Comparison of ENCODE assay signal across 19 cellular contexts in genomic region chr9:137051145-137051724, GRCh38. TPM values are rescaled to one million over a fixed set of nuclear protein-coding genes. Genes with fewer than 3 reads are reported as not detected.
A peak's percentile ranks its signal among the peaks of the same experiment; 100 is the strongest.
DNase-seq lines count a peak whose midpoint lies in the region; FAIRE-seq and TF ChIP-seq lines count a peak whose summit lies in the region.
"Had no signal": no experiment of that assay in that cellular context is flagged by ENCODE, and none has a peak within 500 bp of the region (broad histone marks: within the 10 kb centered on the region; RNA-seq: fewer than 3 reads in every experiment).

No MANE protein-coding gene starts in this region.

- no peak for TF ChIP-seq CTCF in bronchial epithelial cell (IDR thresholded peaks at IDR 0.05; ENCODE audit: insufficient read depth, low read length, severe bottlenecking)

- no peaks in the 10 kb centered on the region for H3K36me3 ChIP-seq in bronchial epithelial cell (ENCODE audit: control insufficient read depth, insufficient read depth, low read length)
- no peaks in the 10 kb centered on the region for H3K36me3 ChIP-seq in H7 (replicated peaks; ENCODE audit: control insufficient read depth, insufficient read depth, low read length)
- H3K36me3 ChIP-seq: BLaER1, HAP-1 had no signal

- H3K4me3 ChIP-seq in bronchial epithelial cell (ENCODE audit: low read depth, low read length) = no peak overlapping the region
- no peak overlapping the region for H3K4me3 ChIP-seq in H7 (ENCODE audit: insufficient read depth, low read depth, low read length)
- H3K4me3 ChIP-seq: BLaER1, GM23248, HAP-1 had no signal

- peak; percentile 72 for FAIRE-seq in H54 (lab: Jason Lieb, UNC)
- FAIRE-seq in bronchial epithelial cell (lab: Jason Lieb, UNC) = peak; percentile 7
- FAIRE-seq: A204.1, G401.6, GM12892, H1 had no signal

- H3K27me3 ChIP-seq in bronchial epithelial cell (ENCODE audit: control insufficient read depth, insufficient read depth, low read length) (peaks cover 7% of the 10 kb centered on the region), H7 (ENCODE audit: control insufficient read depth, insufficient read depth, low read length) (peaks cover 61% of the 10 kb centered on the region)

- DNase-seq in H54 (ENCODE audit: insufficient read length, low spot score) = peak; percentile 100
- DNase-seq in NCI-H226 = peak; percentile 58
- no peak for DNase-seq in bronchial epithelial cell (ENCODE audit: low read depth)
- no peak for DNase-seq in mesenteric fat pad (ENCODE audit: low spot score)
- no peak for DNase-seq in NCI-H1105 (lab: John Stamatoyannopoulos, UW)
- no peak for DNase-seq in H7
- DNase-seq: Caco-2; CD4-positive, CD25-positive, alpha-beta regulatory T cell; CD8-positive, alpha-beta T cell; DMS153; DND-41 had no signal

- no peak for TF ChIP-seq POLR2A in H54 (IDR thresholded peaks at IDR 0.05; ENCODE audit: low read depth, low read length)

RNA-seq across cellular contexts. Expression of gene ENTPD2, which starts 2.6 kb away (rescaled TPM):
- 0.79 and 1.2 TPM in 2 replicates for total RNA-seq in bronchial epithelial cell
- not detected for total RNA-seq in mesenteric fat pad
- not detected in 2 replicates for total RNA-seq in H7 (2014; rRNA removed; shearing (Covaris generic))
- total RNA-seq: B cell; CD4-positive, CD25-positive, alpha-beta regulatory T cell; CD8-positive, alpha-beta T cell; GM23248 had no signal

RNA-seq across cellular contexts. Expression of gene NPDC1, which starts 5.3 kb away (rescaled TPM):
- total RNA-seq in bronchial epithelial cell (5.5 and 10.5 TPM in 2 replicates), mesenteric fat pad (95.3 TPM)
- 10.1 and 25.1 TPM in 2 replicates for total RNA-seq in H7 (2014; rRNA removed; shearing (Covaris generic))

RNA-seq across cellular contexts. Expression of gene SAPCD2, which starts 19.1 kb away (rescaled TPM):
- total RNA-seq in bronchial epithelial cell (0.26 and 1.2 TPM in 2 replicates), mesenteric fat pad (0.42 TPM)
- total RNA-seq in H7 (2014; rRNA removed; shearing (Covaris generic)) = 59.7 and 59.9 TPM in 2 replicates

RNA-seq across cellular contexts. Expression of gene FUT7, which starts 19.3 kb away (rescaled TPM):
- total RNA-seq in bronchial epithelial cell (not detected in 2 replicates), mesenteric fat pad (0.55 TPM)
- total RNA-seq in H7 (2014; rRNA removed; shearing (Covaris generic)) = not detected in 2 replicates
- total RNA-seq: Caco-2, GM23248, H1 had no signal

RNA-seq across cellular contexts. Expression of gene ABCA2, which starts 23.2 kb away (rescaled TPM):
- total RNA-seq in bronchial epithelial cell (5.5 and 9.9 TPM in 2 replicates), mesenteric fat pad (47.2 TPM)
- total RNA-seq in H7 (2014; rRNA removed; shearing (Covaris generic)) = 6.8 and 10.4 TPM in 2 replicates

Comparison
In these comparisons a context has a peak if more than half of its experiments do, and no peak if none do; other contexts are left out.
1. DNase-seq: peak in H54 (single experiment) and NCI-H226 (single experiment); none in bronchial epithelial cell (single experiment), mesenteric fat pad (single experiment), NCI-H1105 (single experiment) and H7 (single experiment).
2. RNA of gene SAPCD2, which starts 19.1 kb away (total RNA-seq): 59.7 to 59.9 TPM in H7; 0.42 TPM in mesenteric fat pad (single experiment) and 0.26 to 1.2 TPM in bronchial epithelial cell; every median in the first group is over 10 times any median in the second.